ENCODE assay signal across 21 cellular contexts in genomic region chr6:84151669-84152068, GRCh38.
"Had no signal": no experiment of that assay in that cellular context is flagged by ENCODE, and none has a peak within 500 bp of the region (broad histone marks: within the 10 kb centered on the region; RNA-seq: fewer than 3 reads in every experiment).

No MANE protein-coding gene starts in this region.

- H3K4me1 ChIP-seq: esophagus muscularis mucosa, gastrocnemius medialis, heart left ventricle, parathyroid adenoma, tibial artery had no signal

- H3K27me3 Mint-ChIP-seq: activated B cell treated with CpG ODN at 0.5 μM for 24 hours; activated CD4-positive, alpha-beta memory T cell treated with anti-CD3 and anti-CD28 coated beads for 36 hours; activated CD4-positive, alpha-beta T cell treated with anti-CD3 and anti-CD28 coated beads for 36 hours; activated naive CD8-positive, alpha-beta T cell treated with anti-CD3 and anti-CD28 coated beads, Interleukin-2, amount 10 ng/mL, durations not matched to agents 7 days and 5 days had no signal

- H3K27ac Mint-ChIP-seq: activated B cell treated with CpG ODN at 0.5 μM for 24 hours; activated CD4-positive, alpha-beta memory T cell treated with anti-CD3 and anti-CD28 coated beads for 36 hours; activated CD4-positive, alpha-beta T cell treated with anti-CD3 and anti-CD28 coated beads for 36 hours; activated naive CD8-positive, alpha-beta T cell treated with anti-CD3 and anti-CD28 coated beads, Interleukin-2, amount 10 ng/mL, durations not matched to agents 7 days and 5 days; nephron; T-helper 2 cell treated with Interferon-gamma antibody and Interleukin-4, amounts not matched to agents 5 μg/mL and 100 μg/mL, for 36 hours had no signal

- H3K27ac ChIP-seq: coronary artery, esophagus muscularis mucosa, gastrocnemius medialis, heart left ventricle, parathyroid adenoma, tibial artery had no signal

- H2AFZ ChIP-seq: parathyroid adenoma had no signal

- DNase-seq: activated B cell treated with CpG ODN at 0.5 μM for 24 hours; activated CD4-positive, alpha-beta memory T cell treated with anti-CD3 and anti-CD28 coated beads for 36 hours; activated CD4-positive, alpha-beta T cell treated with anti-CD3 and anti-CD28 coated beads for 36 hours; activated naive CD4-positive, alpha-beta T cell treated with Interleukin-2 at 50 U/mL for 16 hours; activated naive CD8-positive, alpha-beta T cell treated with anti-CD3 and anti-CD28 coated beads, Interleukin-2, amount 10 ng/mL, durations not matched to agents 7 days and 5 days; activated T-cell treated with anti-CD3 and anti-CD28 coated beads, Interleukin-2, amount 50 U/mL, for 48 hours; amniotic stem cell; cerebellar nuclear complex; gastrocnemius medialis; heart left ventricle; left cardiac atrium; midbrain; right cardiac atrium; stimulated activated CD4-positive, alpha-beta T cell treated with anti-CD3 and anti-CD28 coated beads, Interleukin-4, amount 100 ng/mL, for 24 hours; stimulated activated naive CD8-positive, alpha-beta T cell treated with anti-CD3 and anti-CD28 coated beads, Interleukin-15, Interleukin-2, amounts not matched to agents 100 U/mL and 50 U/mL, for 24 hours; tibial artery had no signal

- H3K4me1 Mint-ChIP-seq: activated B cell treated with CpG ODN at 0.5 μM for 24 hours, nephron had no signal

- H3K27me3 ChIP-seq: esophagus muscularis mucosa, gastrocnemius medialis, heart left ventricle, tibial artery had no signal

- H3K9me3 ChIP-seq: esophagus muscularis mucosa, gastrocnemius medialis, heart left ventricle, tibial artery had no signal

- H3K79me2 ChIP-seq: parathyroid adenoma had no signal

- H3K9ac ChIP-seq: parathyroid adenoma had no signal

- H3K4me3 ChIP-seq: coronary artery, esophagus muscularis mucosa, gastrocnemius medialis, heart left ventricle, tibial artery had no signal

- H3K4me3 Mint-ChIP-seq: activated B cell treated with CpG ODN at 0.5 μM for 24 hours; activated CD4-positive, alpha-beta memory T cell treated with anti-CD3 and anti-CD28 coated beads for 36 hours; activated CD4-positive, alpha-beta T cell treated with anti-CD3 and anti-CD28 coated beads for 36 hours; activated naive CD8-positive, alpha-beta T cell treated with anti-CD3 and anti-CD28 coated beads, Interleukin-2, amount 10 ng/mL, durations not matched to agents 7 days and 5 days; nephron; T-helper 2 cell treated with Interferon-gamma antibody and Interleukin-4, amounts not matched to agents 5 μg/mL and 100 μg/mL, for 36 hours had no signal

- H3K9me3 Mint-ChIP-seq: activated B cell treated with CpG ODN at 0.5 μM for 24 hours; activated CD4-positive, alpha-beta memory T cell treated with anti-CD3 and anti-CD28 coated beads for 36 hours; activated naive CD8-positive, alpha-beta T cell treated with anti-CD3 and anti-CD28 coated beads, Interleukin-2, amount 10 ng/mL, durations not matched to agents 7 days and 5 days; nephron; T-helper 2 cell treated with Interferon-gamma antibody and Interleukin-4, amounts not matched to agents 5 μg/mL and 100 μg/mL, for 36 hours had no signal
